ENCODE assay signal across 8 cellular contexts in genomic region chr16:569445-570254, GRCh38. TPM values are rescaled to one million over a fixed set of nuclear protein-coding genes. Genes with fewer than 3 reads are reported as not detected.
DNase-seq lines count a peak whose midpoint lies in the region; ATAC-seq and TF ChIP-seq lines count a peak whose summit lies in the region.

Gene PIGQ, plus strand, starts transcription at chr16:569968. Its CDS starts 4,107 bp downstream, at chr16:574075.

- intact Hi-C loops in Caco-2 (cut with micrococcal nuclease; ENCODE audit: unreplicated experiment) = no loop called here

- peak within 1 kb of the TSS; percentile 85 for H3K27ac Mint-ChIP-seq in Caco-2 (ENCODE audit: unreplicated experiment)

- H3K9me3 Mint-ChIP-seq in Caco-2 (ENCODE audit: unreplicated experiment) = no peaks in the 10 kb centered on the region

- no peaks in the 10 kb centered on the region for H3K27me3 Mint-ChIP-seq in Caco-2 (ENCODE audit: insufficient read depth, unreplicated experiment)

- peaks cover 9% of the 10 kb centered on the region; the same call in 1 of the 2 replicates for H3K4me1 ChIP-seq in Caco-2
- peaks cover 23% of the 10 kb centered on the region for H3K4me1 ChIP-seq in mesodermal cell (ENCODE audit: control insufficient read depth, insufficient read depth, low read length, poor library complexity, severe bottlenecking)

- WGBS in mesodermal cell (ENCODE audit: insufficient coverage in 2 of 2), 2 experiments = 1 to 2% methylated on average over 59 to 66 of the region's 87 CpGs

- no peaks in the 10 kb centered on the region for H3K36me3 ChIP-seq in Caco-2 (ENCODE audit: control insufficient read depth, insufficient read depth, low read length)
- peaks cover 16% of the 10 kb centered on the region for H3K36me3 ChIP-seq in mesodermal cell (ENCODE audit: control insufficient read depth, insufficient read depth, low read length)

- DNase-seq in Caco-2 (peak; percentile 69 to 73), NCI-H345 (lab: John Stamatoyannopoulos, UW) (peak; percentile 55), activated T-cell treated with anti-CD3 and anti-CD28 coated beads for 1 hour (ENCODE audit: low read depth) (peak; percentile 50)
- peak; percentile 63 for DNase-seq in stimulated activated CD8-positive, alpha-beta memory T cell treated with anti-CD3 and anti-CD28 coated beads, Interleukin-15, amount 100 ng/mL, for 24 hours (ENCODE audit: low read depth)

- H3K4me3 Mint-ChIP-seq in Caco-2 (ENCODE audit: unreplicated experiment) = peak within 1 kb of the TSS; percentile 75

- CTCF ChIA-PET in Caco-2 (lab: Charles Lee) = no interaction called here

- no peak for TF ChIP-seq CTCF in Caco-2 (IDR thresholded peaks at IDR 0.05; ENCODE audit: insufficient read depth in 1 of 2, low read depth in 1 of 2, low read length in 1 of 2, severe bottlenecking in 1 of 2, unreplicated experiment in 1 of 2)

- peaks cover 5% of the 10 kb centered on the region for H3K36me3 Mint-ChIP-seq in Caco-2 (ENCODE audit: insufficient read depth, unreplicated experiment)

- POLR2A ChIA-PET in Caco-2 (lab: Charles Lee) = no interaction called here

- H3K27ac ChIP-seq in mesodermal cell (ENCODE audit: low read depth, low read length, severe bottlenecking) = peak within 1 kb of the TSS; percentile 72

- ATAC-seq in GM21737 (IDR thresholded peaks at IDR 0.05; ENCODE audit: unreplicated experiment) (peak; percentile 46), HG02970 (IDR thresholded peaks at IDR 0.05; ENCODE audit: low FRiP score, unreplicated experiment) (no peak)

- in situ Hi-C loops in endometrial microvascular endothelial cells (cut with HindIII; ENCODE audit: inconsistent ontology term, low pct_unique_long_range_greater_than_20kb, low sequenced_read_pairs) = no loop called here

- H3K9me3 ChIP-seq in Caco-2 (no peaks in the 10 kb centered on the region), mesodermal cell (ENCODE audit: control insufficient read depth, low read length) (no peaks in the 10 kb centered on the region)

- no peaks in the 10 kb centered on the region for H3K27me3 ChIP-seq in Caco-2 (replicated peaks; ENCODE audit: control insufficient read depth, insufficient read depth, low read length)

- H3K4me3 ChIP-seq in Caco-2 (ENCODE audit: low read depth, low read length) (peak within 1 kb of the TSS; percentile 59), mesodermal cell (ENCODE audit: extremely low read depth, insufficient read depth, low read length, poor library complexity, severe bottlenecking) (peak within 1 kb of the TSS; percentile 70)

- no TSS peak for BruUV-seq in Caco-2 (replicated peaks; lab: Mats Ljungman, UMichigan)

- H3K4me1 Mint-ChIP-seq in Caco-2 (ENCODE audit: low read depth, unreplicated experiment) = peaks cover 12% of the 10 kb centered on the region

RNA-seq across cellular contexts. Expression of gene PIGQ, which starts in this region (rescaled TPM):
- total RNA-seq in Caco-2 (2022) (45.3 and 45.8 TPM in 2 replicates), endometrial microvascular endothelial cells (ENCODE audit: inconsistent ontology term) (29.1 TPM)
- 48.4 TPM for polyA plus RNA-seq in mesodermal cell (2013, experiment 1 of 2)
- 36.6 TPM for polyA plus RNA-seq in mesodermal cell (2013, experiment 2 of 2)
